Comparison of ENCODE assay signal across 9 cellular contexts in genomic region chr17:43994272-43995149, GRCh38. TPM values are rescaled to one million over a fixed set of nuclear protein-coding genes. Genes with fewer than 3 reads are reported as not detected.
DNase-seq lines count a peak whose midpoint lies in the region; ATAC-seq and TF ChIP-seq lines count a peak whose summit lies in the region.
"Had no signal": no experiment of that assay in that cellular context is flagged by ENCODE, and none has a peak within 500 bp of the region (broad histone marks: within the 10 kb centered on the region; RNA-seq: fewer than 3 reads in every experiment).

No MANE protein-coding gene starts in this region.

- H3K4me3 ChIP-seq in endodermal cell (ENCODE audit: low read length): peak overlapping the region; percentile 56
- H3K4me3 ChIP-seq in mesenchymal stem cell (ENCODE audit: insufficient read depth in 1 of 2, low read depth in 1 of 2, low read length in 2 of 2): peak overlapping the region; percentile 22 to 75

- H3K9ac ChIP-seq in endodermal cell (ENCODE audit: extremely low read depth, low read length, poor library complexity, severe bottlenecking) (no peak overlapping the region), mesenchymal stem cell (ENCODE audit: low read length) (peak overlapping the region; percentile 77)

- peak overlapping the region; percentile 42 for H4K8ac ChIP-seq in mesenchymal stem cell (ENCODE audit: low read length)

- no peak overlapping the region for H2BK120ac ChIP-seq in mesenchymal stem cell (ENCODE audit: low read depth, low read length)

- no peak for ATAC-seq in HG02588 (IDR thresholded peaks at IDR 0.05; ENCODE audit: unreplicated experiment)

- H3K4me2 ChIP-seq in mesenchymal stem cell (ENCODE audit: low read length, poor library complexity, severe bottlenecking): peak overlapping the region; percentile 75

- no peak overlapping the region for H2BK5ac ChIP-seq in mesenchymal stem cell (ENCODE audit: low read depth, low read length, poor library complexity, severe bottlenecking)

- peak overlapping the region; percentile 42 for H3K4me3 Mint-ChIP-seq in endodermal cell

- H3K9me3 Mint-ChIP-seq in endodermal cell: no peaks in the 10 kb centered on the region

- peaks cover 4% of the 10 kb centered on the region for H3K4me1 Mint-ChIP-seq in endodermal cell

- H3K23ac ChIP-seq in mesenchymal stem cell (ENCODE audit: low read length in 2 of 2): no peak overlapping the region

- H3K27ac Mint-ChIP-seq in endodermal cell: no peak overlapping the region

- no peaks in the 10 kb centered on the region for H3K4me1 ChIP-seq in endodermal cell (ENCODE audit: control insufficient read depth, insufficient read depth, low read length)
- H3K4me1 ChIP-seq in mesenchymal stem cell (ENCODE audit: control insufficient read depth, insufficient read depth, low read depth, low read length): peaks cover 7% of the 10 kb centered on the region

- H2BK15ac ChIP-seq in mesenchymal stem cell (ENCODE audit: low read depth, poor library complexity, severe bottlenecking): no peak overlapping the region

- no peaks in the 10 kb centered on the region for H3K9me3 ChIP-seq in endodermal cell (ENCODE audit: control insufficient read depth, low read length)
- H3K9me3 ChIP-seq in mesenchymal stem cell (ENCODE audit: control insufficient read depth, low read length): no peaks in the 10 kb centered on the region

- peak overlapping the region in 1 of 2 experiments; percentile 71 for H2BK12ac ChIP-seq in mesenchymal stem cell (ENCODE audit: low read length in 2 of 2)

- H3K4ac ChIP-seq in mesenchymal stem cell (ENCODE audit: low read depth in 1 of 2, low read length in 2 of 2): peak overlapping the region in 1 of 2 experiments; percentile 41

- TF ChIP-seq CTCF in endodermal cell (conservative IDR thresholded peaks at IDR 0.05): peak; percentile 95

- peak overlapping the region in 1 of 2 experiments; percentile 48 for H3K14ac ChIP-seq in mesenchymal stem cell (ENCODE audit: low read length in 2 of 2)

- peaks cover 15% of the 10 kb centered on the region for H3K27me3 Mint-ChIP-seq in endodermal cell (ENCODE audit: insufficient read depth)

- peak overlapping the region in 1 of 2 experiments; percentile 48 for H3K18ac ChIP-seq in mesenchymal stem cell (ENCODE audit: low read depth in 1 of 2, low read length in 2 of 2)

- H2AFZ ChIP-seq in mesenchymal stem cell (ENCODE audit: low read depth, low read length): peak overlapping the region; percentile 92

- DNase-seq in NOMO-1 (lab: John Stamatoyannopoulos, UW; ENCODE audit: unreplicated experiment in 2 of 2) (peak; percentile 40 to 46), NOMO-1 treated with dmso at 0.1 percent for 144 hours (lab: John Stamatoyannopoulos, UW; ENCODE audit: unreplicated experiment) (no peak), NCI-H345 treated with DMSO at 0.1 percent for 48 hours (lab: John Stamatoyannopoulos, UW; ENCODE audit: unreplicated experiment) (peak; percentile 15), endodermal cell (peak; percentile 94), mesenchymal stem cell (peak; percentile 66)
- peak in 2 of 3 experiments; percentile 55 to 61 for DNase-seq in activated CD8-positive, alpha-beta memory T cell treated with anti-CD3 and anti-CD28 coated beads for 48 hours (ENCODE audit: low read depth in 2 of 3, low spot score in 2 of 3)
- DNase-seq in stimulated activated CD8-positive, alpha-beta memory T cell treated with anti-CD3 and anti-CD28 coated beads, Interleukin-2, amount 100 ng/mL, for 1 hour (ENCODE audit: low read depth in 2 of 2): peak; percentile 33 to 43

- H3K27me3 ChIP-seq in endodermal cell (ENCODE audit: control insufficient read depth, insufficient read depth, low read length, poor library complexity, severe bottlenecking) (peaks cover 6% of the 10 kb centered on the region), mesenchymal stem cell (ENCODE audit: control insufficient read depth in 1 of 2, insufficient read depth in 1 of 2, low read length in 2 of 2) (peaks cover 4 to 17% of the 10 kb centered on the region in 2 experiments)

- no peaks in the 10 kb centered on the region for H3K79me1 ChIP-seq in mesenchymal stem cell (replicated peaks; ENCODE audit: low read length, poor library complexity, severe bottlenecking)

- no peaks in the 10 kb centered on the region for H3K36me3 ChIP-seq in endodermal cell (ENCODE audit: control insufficient read depth, insufficient read depth, low read length)
- H3K36me3 ChIP-seq in mesenchymal stem cell (ENCODE audit: control insufficient read depth in 1 of 2, insufficient read depth in 2 of 2, low read depth in 1 of 2, low read length in 2 of 2): no peaks in the 10 kb centered on the region

- H3K27ac ChIP-seq in endodermal cell (ENCODE audit: low read depth, low read length): no peak overlapping the region
- H3K27ac ChIP-seq in mesenchymal stem cell (ENCODE audit: low read length, poor library complexity, severe bottlenecking): no peak overlapping the region

- H3K36me3 Mint-ChIP-seq in endodermal cell (ENCODE audit: low read depth): no peaks in the 10 kb centered on the region

- 29 to 32% methylated on average over 23 to 52 of the region's 52 CpGs for WGBS in endodermal cell (ENCODE audit: insufficient coverage in 1 of 2, insufficient read length in 1 of 2), 2 experiments
- 11% methylated on average over 50 of the region's 52 CpGs for WGBS in mesenchymal stem cell

- H2AK5ac ChIP-seq in mesenchymal stem cell (ENCODE audit: low read length, severe bottlenecking): no peak overlapping the region

- no peak overlapping the region for H4K91ac ChIP-seq in mesenchymal stem cell (ENCODE audit: low read length)

RNA-seq across cellular contexts. Expression of gene NAGS, which starts 9.9 kb away (rescaled TPM):
- 1 to 10 TPM; 1.4 to 2.1 TPM for total RNA-seq in endodermal cell
- polyA plus RNA-seq in endodermal cell (2013, experiment 1 of 2): 1.2 TPM
- polyA plus RNA-seq in endodermal cell (2013, experiment 2 of 2): 0.99 TPM
- 0.86 TPM for polyA plus RNA-seq in mesenchymal stem cell (2013, experiment 1 of 2)
- polyA plus RNA-seq in mesenchymal stem cell (2013, experiment 2 of 2): 0.96 TPM

RNA-seq across cellular contexts. Expression of gene TMEM101, which starts 20.3 kb away (rescaled TPM):
- total RNA-seq in endodermal cell: 10 to 100 TPM; 27.2 to 27.7 TPM
- polyA plus RNA-seq in endodermal cell (2013, experiment 1 of 2): 33.9 TPM
- polyA plus RNA-seq in endodermal cell (2013, experiment 2 of 2): 27.7 TPM
- polyA plus RNA-seq in mesenchymal stem cell (2013, experiment 1 of 2): 21.7 TPM
- 22.1 TPM for polyA plus RNA-seq in mesenchymal stem cell (2013, experiment 2 of 2)

RNA-seq across cellular contexts. Expression of gene PYY, which starts 40.8 kb away (rescaled TPM):
- 1 to 10 TPM; 1.3 to 1.4 TPM for total RNA-seq in endodermal cell
- not detected for polyA plus RNA-seq in endodermal cell (2013, experiment 1 of 2)
- not detected for polyA plus RNA-seq in endodermal cell (2013, experiment 2 of 2)
- polyA plus RNA-seq in mesenchymal stem cell (2013, experiment 1 of 2): not detected
- polyA plus RNA-seq in mesenchymal stem cell (2013, experiment 2 of 2): not detected
- total RNA-seq: subcutaneous adipose tissue had no signal

RNA-seq across cellular contexts. Expression of gene PPY, which starts 52.2 kb away (rescaled TPM):
- not detected for total RNA-seq in endodermal cell
- polyA plus RNA-seq in endodermal cell (2013, experiment 1 of 2): not detected
- not detected for polyA plus RNA-seq in endodermal cell (2013, experiment 2 of 2)
- polyA plus RNA-seq in mesenchymal stem cell (2013, experiment 1 of 2): not detected
- polyA plus RNA-seq in mesenchymal stem cell (2013, experiment 2 of 2): not detected
- total RNA-seq: subcutaneous adipose tissue had no signal
